In the genomic region with DNA sequence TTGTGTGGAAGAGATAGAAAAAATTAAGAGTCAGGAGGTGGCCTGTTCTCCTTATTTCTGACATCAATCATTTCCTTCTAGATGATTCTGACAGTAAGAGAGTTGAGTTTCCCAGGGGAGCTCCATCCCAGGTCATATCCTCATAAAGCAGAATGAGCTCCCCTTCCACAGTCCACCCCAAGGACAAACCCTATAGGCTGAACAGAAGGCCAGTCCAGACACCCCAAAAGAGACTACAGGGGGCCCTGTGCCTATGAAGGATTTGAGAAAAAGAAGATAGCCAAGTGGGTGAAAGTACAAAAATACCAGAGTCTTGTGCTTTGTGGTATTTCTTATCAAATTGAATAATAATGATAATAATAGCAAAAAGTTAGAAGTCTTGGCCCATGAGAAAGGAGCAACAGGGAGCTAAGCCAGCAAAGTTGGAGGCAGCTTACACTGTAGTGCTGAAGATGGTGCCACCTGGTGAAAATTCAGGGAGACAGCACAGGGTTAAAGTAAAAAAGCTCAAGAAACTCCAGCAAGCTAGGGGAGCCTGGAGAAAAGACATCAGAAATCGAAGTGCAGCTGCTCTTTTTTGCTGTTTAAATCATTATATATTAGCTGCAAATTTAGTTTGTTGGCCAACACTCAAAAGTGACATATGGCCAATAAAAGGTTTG, we compare ENCODE assay signal across 1 cellular context.
TF ChIP-seq lines count a peak whose summit lies in the region.

No MANE protein-coding gene starts in this region.

TF ChIP-seq in GM12878, 131 proteins besides CTCF, POLR2A, EP300 and RAD21 (continued from another document):
- TF ChIP-seq, protein P1, sequence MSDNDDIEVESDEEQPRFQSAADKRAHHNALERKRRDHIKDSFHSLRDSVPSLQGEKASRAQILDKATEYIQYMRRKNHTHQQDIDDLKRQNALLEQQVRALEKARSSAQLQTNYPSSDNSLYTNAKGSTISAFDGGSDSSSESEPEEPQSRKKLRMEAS (IDR thresholded peaks at IDR 0.05; ENCODE audit: low read depth, low read length) = no peak
- no peak for TF ChIP-seq LARP7 (IDR thresholded peaks at IDR 0.05)
TF ChIP-seq in GM12878: peak in this region for 1.
